Comparison of ENCODE assay signal across 25 cellular contexts in genomic region chr12:103716517-103717196, GRCh38.
DNase-seq lines count a peak whose midpoint lies in the region; ATAC-seq, FAIRE-seq and TF ChIP-seq lines count a peak whose summit lies in the region.
"Had no signal": no experiment of that assay in that cellular context is flagged by ENCODE, and none has a peak within 500 bp of the region (broad histone marks: within the 10 kb centered on the region; RNA-seq: fewer than 3 reads in every experiment).

No MANE protein-coding gene starts in this region.

- H3K27me3 Mint-ChIP-seq in stimulated activated naive CD8-positive, alpha-beta T cell treated with anti-CD3 and anti-CD28 coated beads, Interleukin-15, amount 100 ng/mL, for 72 hours = peaks cover 7% of the 10 kb centered on the region
- H3K27me3 Mint-ChIP-seq in stimulated activated memory B cell treated with anti-CD40 and anti-IgM and Interleukin-4, amounts not matched to agents 10 μg/mL and 1 μg/mL and 100 μg/mL, for 72 hours = peaks cover 10% of the 10 kb centered on the region

- no peak for TF ChIP-seq EP300 in GM12878 (IDR thresholded peaks at IDR 0.05; ENCODE audit: borderline replicate concordance in 1 of 2, control insufficient read depth in 1 of 2, low read depth in 2 of 2, low read length in 2 of 2)

- TF ChIP-seq RAD21 in GM12878 (IDR thresholded peaks at IDR 0.05; ENCODE audit: insufficient read depth, low read depth, low read length) = no peak

- no peak overlapping the region for H3K27ac ChIP-seq in GM12878 (ENCODE audit: control insufficient read depth, insufficient read depth)
- no peak overlapping the region for H3K27ac ChIP-seq in testis
- H3K27ac ChIP-seq: A549; BLaER1 treated with 17β-estradiol and CSF1 and Interleukin-3, amounts not matched to agents 10 nM and 100 nM had no signal

- no peaks in the 10 kb centered on the region; a peak in 2 of 4 replicates for H3K27me3 ChIP-seq in GM12878 (replicated peaks in 1 of 2; ENCODE audit: control insufficient read depth in 2 of 2, insufficient read depth in 2 of 2, low read length in 1 of 2)
- no peaks in the 10 kb centered on the region for H3K27me3 ChIP-seq in testis
- H3K27me3 ChIP-seq: BE2C; BLaER1 treated with 17β-estradiol and CSF1 and Interleukin-3, amounts not matched to agents 10 nM and 100 nM had no signal

- DNase-seq in stimulated activated naive CD8-positive, alpha-beta T cell treated with anti-CD3 and anti-CD28 coated beads, Interleukin-15, amount 100 ng/mL, for 72 hours = no peak
- DNase-seq in stimulated activated naive CD8-positive, alpha-beta T cell treated with anti-CD3 and anti-CD28 coated beads, Interleukin-15, Interleukin-2, amounts not matched to agents 100 U/mL and 50 U/mL, for 24 hours = no peak
- DNase-seq in GM12878 (ENCODE audit: low read depth, low spot score) (no peak), testis (no peak)
- DNase-seq: 8988T; ACHN; AML-193; BE2C; CD4-positive, alpha-beta T cell; CD8-positive, alpha-beta memory T cell; DMS 273 treated with DMSO at 0.1 percent for 48 hours; DMS53; DMS79 treated with DMSO at 0.1 percent for 48 hours; GF-D8; GOT3; HFFc6 had no signal

- FAIRE-seq in GM12878 (lab: Jason Lieb, UNC) = no peak
- FAIRE-seq: A549, D721Med, GM18507, H54 had no signal

- H3K4me1 Mint-ChIP-seq in stimulated activated naive CD8-positive, alpha-beta T cell treated with anti-CD3 and anti-CD28 coated beads, Interleukin-15, amount 100 ng/mL, for 72 hours = no peaks in the 10 kb centered on the region
- H3K4me1 Mint-ChIP-seq in stimulated activated memory B cell treated with anti-CD40 and anti-IgM and Interleukin-4, amounts not matched to agents 10 μg/mL and 1 μg/mL and 100 μg/mL, for 72 hours = no peaks in the 10 kb centered on the region
- H3K4me1 Mint-ChIP-seq: CD14-positive monocyte; CD8-positive, alpha-beta memory T cell had no signal

- peak; percentile 49 for ATAC-seq in stimulated activated naive CD8-positive, alpha-beta T cell treated with anti-CD3 and anti-CD28 coated beads, Interleukin-15, amount 100 ng/mL, for 72 hours
- ATAC-seq in stimulated activated naive CD8-positive, alpha-beta T cell treated with anti-CD3 and anti-CD28 coated beads, Interleukin-15, Interleukin-2, amounts not matched to agents 100 U/mL and 50 U/mL, for 24 hours = no peak
- ATAC-seq in GM12878 (peak; percentile 61), HG03460 (IDR thresholded peaks at IDR 0.05; ENCODE audit: unreplicated experiment) (no peak)
- ATAC-seq in stimulated activated memory B cell treated with anti-CD40 and anti-IgM and Interleukin-4, amounts not matched to agents 10 μg/mL and 1 μg/mL and 100 μg/mL, for 72 hours = peak; percentile 42
- ATAC-seq: A549 had no signal

- in situ Hi-C loops in GM12878 (cut with MboI) = no loop called here

- CTCF ChIA-PET in GM12878 (lab: Yijun Ruan, JAX) = no interaction called here

- H3K4me3 Mint-ChIP-seq in stimulated activated naive CD8-positive, alpha-beta T cell treated with anti-CD3 and anti-CD28 coated beads, Interleukin-15, amount 100 ng/mL, for 72 hours = no peak overlapping the region
- no peak overlapping the region for H3K4me3 Mint-ChIP-seq in stimulated activated memory B cell treated with anti-CD40 and anti-IgM and Interleukin-4, amounts not matched to agents 10 μg/mL and 1 μg/mL and 100 μg/mL, for 72 hours
- H3K4me3 Mint-ChIP-seq: CD14-positive monocyte; CD4-positive, alpha-beta T cell; CD8-positive, alpha-beta memory T cell; HFFc6 had no signal

- H3K36me3 Mint-ChIP-seq in stimulated activated memory B cell treated with anti-CD40 and anti-IgM and Interleukin-4, amounts not matched to agents 10 μg/mL and 1 μg/mL and 100 μg/mL, for 72 hours = no peaks in the 10 kb centered on the region
- H3K36me3 Mint-ChIP-seq: CD14-positive monocyte; CD8-positive, alpha-beta memory T cell had no signal

- H3K79me2 ChIP-seq in GM12878 (ENCODE audit: control insufficient read depth, insufficient read depth, low read length) = no peaks in the 10 kb centered on the region

- peaks cover 0 to 10% of the 10 kb centered on the region in 2 donors for H3K9me3 Mint-ChIP-seq in stimulated activated naive CD8-positive, alpha-beta T cell treated with anti-CD3 and anti-CD28 coated beads, Interleukin-15, amount 100 ng/mL, for 72 hours
- no peaks in the 10 kb centered on the region for H3K9me3 Mint-ChIP-seq in stimulated activated memory B cell treated with anti-CD40 and anti-IgM and Interleukin-4, amounts not matched to agents 10 μg/mL and 1 μg/mL and 100 μg/mL, for 72 hours
- H3K9me3 Mint-ChIP-seq: CD4-positive, alpha-beta T cell; CD8-positive, alpha-beta memory T cell; HFFc6 had no signal

- no peak overlapping the region for H3K27ac Mint-ChIP-seq in stimulated activated naive CD8-positive, alpha-beta T cell treated with anti-CD3 and anti-CD28 coated beads, Interleukin-15, amount 100 ng/mL, for 72 hours
- no peak overlapping the region for H3K27ac Mint-ChIP-seq in stimulated activated memory B cell treated with anti-CD40 and anti-IgM and Interleukin-4, amounts not matched to agents 10 μg/mL and 1 μg/mL and 100 μg/mL, for 72 hours
- H3K27ac Mint-ChIP-seq: CD14-positive monocyte; CD4-positive, alpha-beta T cell; CD8-positive, alpha-beta memory T cell; HFFc6 had no signal

- 39% methylated on average over 8 of the region's 8 CpGs for WGBS in GM12878 (ENCODE audit: insufficient coverage, insufficient replicate concordance, low lambda C conversion rate, missing lambda C conversion rate)
- WGBS in testis, 2 donors = 81 to 84% methylated on average over 6 to 8 of the region's 8 CpGs

- H3K4me2 ChIP-seq in GM12878 (ENCODE audit: control insufficient read depth, insufficient read depth) = no peak overlapping the region
- H3K4me2 ChIP-seq: A549; BLaER1 treated with 17β-estradiol and CSF1 and Interleukin-3, amounts not matched to agents 10 nM and 100 nM had no signal

- SMC1A ChIA-PET in GM12878 (lab: Charles Lee; ENCODE audit: uncharacterized antibody, unreplicated experiment) = no interaction called here

- no peak overlapping the region for H3K9ac ChIP-seq in GM12878 (ENCODE audit: control insufficient read depth, insufficient read depth, low read length)
- H3K9ac ChIP-seq: BLaER1 treated with 17β-estradiol and CSF1 and Interleukin-3, amounts not matched to agents 10 nM and 100 nM had no signal

- no peak overlapping the region for H2AFZ ChIP-seq in GM12878 (ENCODE audit: control insufficient read depth, low read depth, low read length)

- peaks cover 3% of the 10 kb centered on the region; the same call in 1 of the 2 replicates for H3K4me1 ChIP-seq in GM12878 (ENCODE audit: control insufficient read depth, insufficient read depth, low read length)
- no peaks in the 10 kb centered on the region for H3K4me1 ChIP-seq in testis
- H3K4me1 ChIP-seq: A549; BE2C; BLaER1 treated with 17β-estradiol and CSF1 and Interleukin-3, amounts not matched to agents 10 nM and 100 nM had no signal

- H3K4me3 ChIP-seq in GM12878 = no peak overlapping the region
- H3K4me3 ChIP-seq in testis = no peak overlapping the region
- H3K4me3 ChIP-seq: A549; BLaER1 treated with 17β-estradiol and CSF1 and Interleukin-3, amounts not matched to agents 10 nM and 100 nM; HAP-1 had no signal

- H3K9me3 ChIP-seq in GM12878 (replicated peaks; ENCODE audit: control insufficient read depth, insufficient read depth, low read length) (no peaks in the 10 kb centered on the region; the same call in 2 of the 3 replicates), testis (no peaks in the 10 kb centered on the region)
- H3K9me3 ChIP-seq: A549; BE2C; BLaER1 treated with 17β-estradiol and CSF1 and Interleukin-3, amounts not matched to agents 10 nM and 100 nM; HAP-1 had no signal

- no TSS peak for BruUV-seq in GM12878 (replicated peaks; lab: Mats Ljungman, UMichigan)

- RAD21 ChIA-PET in GM12878 (lab: Charles Lee; ENCODE audit: unreplicated experiment) = no interaction called here

- no peaks in the 10 kb centered on the region for H3K36me3 ChIP-seq in GM12878 (ENCODE audit: control insufficient read depth in 2 of 2, insufficient read depth in 2 of 2, low read length in 1 of 2)
- no peaks in the 10 kb centered on the region for H3K36me3 ChIP-seq in testis (ENCODE audit: low read depth, missing control alignments)
- H3K36me3 ChIP-seq: BE2C; BLaER1 treated with 17β-estradiol and CSF1 and Interleukin-3, amounts not matched to agents 10 nM and 100 nM; HAP-1 had no signal

- POLR2A ChIA-PET in GM12878 (lab: Charles Lee) = no interaction called here

- TF ChIP-seq POLR2A in GM12878 (IDR thresholded peaks at IDR 0.05; ENCODE audit: low read depth, low read length) = no peak
- TF ChIP-seq POLR2A in testis (IDR thresholded peaks at IDR 0.05) = no peak

- no peak for TF ChIP-seq CTCF in GM12878 (IDR thresholded peaks at IDR 0.05 in 2 of 3, conservative IDR thresholded peaks at IDR 0.05 in 1 of 3; ENCODE audit: control insufficient read depth in 2 of 3, extremely low read depth in 1 of 3, insufficient read depth in 1 of 3, low read depth in 3 of 3, low read length in 3 of 3)
- TF ChIP-seq CTCF in testis (IDR thresholded peaks at IDR 0.05) = no peak

- H4K20me1 ChIP-seq in GM12878 (ENCODE audit: control insufficient read depth, insufficient read depth) = no peaks in the 10 kb centered on the region
- H4K20me1 ChIP-seq: BLaER1 treated with 17β-estradiol and CSF1 and Interleukin-3, amounts not matched to agents 10 nM and 100 nM had no signal

- intact Hi-C loops in GM12878 (cut with micrococcal nuclease; ENCODE audit: unreplicated experiment) = no loop called here
- intact Hi-C loops in testis (cut with DNase I; ENCODE audit: low total_unique reads) = no loop called here

TF ChIP-seq in GM12878, 131 proteins besides CTCF, POLR2A, EP300 and RAD21 (continues in another document):
- TF ChIP-seq ZNF622 (IDR thresholded peaks at IDR 0.05) (no peak), BHLHE40 (IDR thresholded peaks at IDR 0.05; ENCODE audit: borderline replicate concordance in 1 of 2, low read depth in 2 of 2, low read length in 1 of 2) (no peak), HDGF (IDR thresholded peaks at IDR 0.05) (no peak), KDM1A (IDR thresholded peaks at IDR 0.05; ENCODE audit: borderline replicate concordance) (no peak), SPI1 (IDR thresholded peaks at IDR 0.05; ENCODE audit: borderline replicate concordance, insufficient read depth, low read depth, low read length) (peak; percentile 51; the same call in 1 of the 2 replicates), WRNIP1 (IDR thresholded peaks at IDR 0.05; ENCODE audit: borderline replicate concordance, low read depth, low read length) (no peak), PAX8 (IDR thresholded peaks at IDR 0.05) (no peak), GATAD2B (conservative IDR thresholded peaks at IDR 0.05; ENCODE audit: low read depth) (no peak), ATF7 (IDR thresholded peaks at IDR 0.05; ENCODE audit: low read depth) (no peak), TCF7 (IDR thresholded peaks at IDR 0.05; ENCODE audit: borderline replicate concordance) (no peak), GABPA (IDR thresholded peaks at IDR 0.05; ENCODE audit: low read depth) (no peak), NBN (IDR thresholded peaks at IDR 0.05) (no peak), JUND (IDR thresholded peaks at IDR 0.05; ENCODE audit: low read depth, low read length) (no peak), RBBP5 (conservative IDR thresholded peaks at IDR 0.05) (no peak), NFIC (IDR thresholded peaks at IDR 0.05; ENCODE audit: low read depth, low read length) (0 out of 2 replicates have a peak, but pooled peaks have one; percentile 8)

Comparison
In these comparisons a context has a peak if more than half of its experiments do, and no peak if none do; other contexts are left out.
1. ATAC-seq: peak in stimulated activated naive CD8-positive, alpha-beta T cell treated with anti-CD3 and anti-CD28 coated beads, Interleukin-15, amount 100 ng/mL, for 72 hours (single experiment), GM12878 (single experiment) and stimulated activated memory B cell treated with anti-CD40 and anti-IgM and Interleukin-4, amounts not matched to agents 10 μg/mL and 1 μg/mL and 100 μg/mL, for 72 hours (single experiment); none in stimulated activated naive CD8-positive, alpha-beta T cell treated with anti-CD3 and anti-CD28 coated beads, Interleukin-15, Interleukin-2, amounts not matched to agents 100 U/mL and 50 U/mL, for 24 hours (single experiment) and HG03460 (single experiment).